Comparison of ENCODE assay signal across 22 cellular contexts in the genomic region with DNA sequence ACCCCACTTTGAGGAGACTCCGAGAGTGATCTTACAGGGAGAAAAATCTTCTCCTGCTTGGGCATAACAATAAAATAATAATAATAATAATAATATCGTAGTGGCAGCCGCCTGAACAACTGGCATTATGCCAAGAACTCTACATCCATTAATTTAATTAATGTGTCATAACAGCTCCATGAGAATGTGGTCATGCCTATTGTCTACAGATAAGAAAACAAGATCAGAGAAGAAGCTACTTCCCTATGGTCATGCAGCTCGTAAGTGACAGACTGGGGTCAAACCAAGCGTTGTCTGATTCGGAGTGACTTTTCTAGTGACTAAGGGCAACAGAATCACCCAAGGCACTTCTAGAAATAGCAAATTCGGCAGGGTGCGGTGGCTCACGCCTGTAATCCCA. TPM values are rescaled to one million over a fixed set of nuclear protein-coding genes. Genes with fewer than 3 reads are reported as not detected.
"Had no signal": no experiment of that assay in that cellular context is flagged by ENCODE, and none has a peak within 500 bp of the region (broad histone marks: within the 10 kb centered on the region; RNA-seq: fewer than 3 reads in every experiment).

No MANE protein-coding gene starts in this region.

- ATAC-seq: gastroesophageal sphincter; left lung; natural killer cell treated with Interleukin-12 subunit alpha and Interleukin-12 subunit beta and Interleukin-15 and Interleukin-18, amount 100 ng/mL, for 72 hours; right cardiac atrium; stimulated activated memory B cell treated with anti-CD40 and anti-IgM and Interleukin-4, amounts not matched to agents 10 μg/mL and 1 μg/mL and 100 μg/mL, for 72 hours had no signal

- H3K4me2 ChIP-seq: neural progenitor cell had no signal

- FAIRE-seq: keratinocyte had no signal

- H3K27ac ChIP-seq: esophagus squamous epithelium, gastroesophageal sphincter, left lung, lower lobe of right lung, neural progenitor cell, ovary, tibial artery, upper lobe of right lung, vagina had no signal

- H3K9me3 ChIP-seq: esophagus squamous epithelium, gastroesophageal sphincter, left lung, lower lobe of right lung, ovary, tibial artery, upper lobe of right lung, vagina had no signal

- H3K4me1 ChIP-seq: neural progenitor cell, vagina had no signal

- H3K4me3 ChIP-seq: esophagus squamous epithelium, gastroesophageal sphincter, left lung, lower lobe of right lung, neural progenitor cell, ovary, tibial artery, upper lobe of right lung, vagina had no signal

- H3K36me3 ChIP-seq: esophagus squamous epithelium, gastroesophageal sphincter, left lung, lower lobe of right lung, neural progenitor cell, ovary, tibial artery, upper lobe of right lung, vagina had no signal

- H3K27me3 ChIP-seq: esophagus squamous epithelium, left lung, neural progenitor cell, ovary, upper lobe of right lung, vagina had no signal

- H2AFZ ChIP-seq: neural progenitor cell had no signal

- DNase-seq: effector memory CD4-positive, alpha-beta T cell; esophagus squamous epithelium; foreskin fibroblast; glutamatergic neuron; left lung; lower lobe of right lung; mesenchymal stem cell; midbrain; ovary; right cardiac atrium; stimulated activated CD4-positive, alpha-beta T cell treated with anti-CD3 and anti-CD28 coated beads, Interleukin-4, amount 100 ng/mL, for 24 hours; tibial artery; upper lobe of right lung had no signal

- H3K9ac ChIP-seq: neural progenitor cell had no signal

RNA-seq across cellular contexts. Expression of a gene that starts 11.8 kb away (rescaled TPM):
- total RNA-seq: epithelial cell of proximal tubule, esophagus squamous epithelium, ovary, progenitor cell of endocrine pancreas, right cardiac atrium, temporal lobe, upper lobe of right lung, vagina had no signal
- polyA plus RNA-seq: keratinocyte, ovary, right cardiac atrium had no signal
